8 cellular contexts compared by ENCODE assay signal in genomic region chr2:174688079-174688478, GRCh38.
DNase-seq lines count a peak whose midpoint lies in the region; ATAC-seq lines count a peak whose summit lies in the region.

No MANE protein-coding gene starts in this region.

- H3K36me3 Mint-ChIP-seq in T-helper 1 cell treated with Interleukin-12 subunit alpha and Interleukin-12 subunit beta and Interleukin-4 antibody, amounts not matched to agents 30 μg/mL and 1 μg/mL, for 36 hours (ENCODE audit: low read depth) = no peaks in the 10 kb centered on the region

- H3K27ac ChIP-seq in caudate nucleus (ENCODE audit: low read depth, low read length) = no peak overlapping the region

- H3K4me3 Mint-ChIP-seq in T-helper 1 cell treated with Interleukin-12 subunit alpha and Interleukin-12 subunit beta and Interleukin-4 antibody, amounts not matched to agents 30 μg/mL and 1 μg/mL, for 36 hours = no peak overlapping the region

- ATAC-seq in HG02678 (IDR thresholded peaks at IDR 0.05; ENCODE audit: unreplicated experiment) (peak; percentile 39), GM19452 (IDR thresholded peaks at IDR 0.05; ENCODE audit: unreplicated experiment) (no peak), HG02610 (IDR thresholded peaks at IDR 0.05; ENCODE audit: unreplicated experiment) (no peak), HG02642 (IDR thresholded peaks at IDR 0.05; ENCODE audit: poor library complexity, unreplicated experiment) (no peak)

- peak overlapping the region; percentile 18 for H3K27ac Mint-ChIP-seq in T-helper 1 cell treated with Interleukin-12 subunit alpha and Interleukin-12 subunit beta and Interleukin-4 antibody, amounts not matched to agents 30 μg/mL and 1 μg/mL, for 36 hours

- no peaks in the 10 kb centered on the region for H3K9me3 Mint-ChIP-seq in T-helper 1 cell treated with Interleukin-12 subunit alpha and Interleukin-12 subunit beta and Interleukin-4 antibody, amounts not matched to agents 30 μg/mL and 1 μg/mL, for 36 hours

- H3K4me1 Mint-ChIP-seq in T-helper 1 cell treated with Interleukin-12 subunit alpha and Interleukin-12 subunit beta and Interleukin-4 antibody, amounts not matched to agents 30 μg/mL and 1 μg/mL, for 36 hours (ENCODE audit: low read depth) = peaks cover 35% of the 10 kb centered on the region

- H3K27me3 Mint-ChIP-seq in T-helper 1 cell treated with Interleukin-12 subunit alpha and Interleukin-12 subunit beta and Interleukin-4 antibody, amounts not matched to agents 30 μg/mL and 1 μg/mL, for 36 hours (ENCODE audit: low read depth) = peaks cover under 1% of the 10 kb centered on the region

- DNase-seq in COLO829 (ENCODE audit: low spot score) = peak; percentile 25
- DNase-seq in iris pigment epithelial cell (ENCODE audit: low read depth) = peak; percentile 54
- DNase-seq in caudate nucleus (lab: John Stamatoyannopoulos, UW) = no peak

Comparison
In these comparisons a context has a peak if more than half of its experiments do, and no peak if none do; other contexts are left out.
1. DNase-seq: peak in COLO829 (single experiment) and iris pigment epithelial cell (single experiment); none in caudate nucleus (0 of 61).